Comparison of ENCODE assay signal across 21 cellular contexts in genomic region chr7:135692055-135692454, GRCh38. TPM values are rescaled to one million over a fixed set of nuclear protein-coding genes. Genes with fewer than 3 reads are reported as not detected.
"Had no signal": no experiment of that assay in that cellular context is flagged by ENCODE, and none has a peak within 500 bp of the region (broad histone marks: within the 10 kb centered on the region; RNA-seq: fewer than 3 reads in every experiment).

No MANE protein-coding gene starts in this region.

- H3K27ac ChIP-seq: left lung, transverse colon, vagina had no signal

- H3K4me1 ChIP-seq: left lung, transverse colon had no signal

- H3K9me3 Mint-ChIP-seq: activated CD4-positive, alpha-beta T cell treated with anti-CD3 and anti-CD28 coated beads, Interleukin-2, amount 10 ng/mL, durations not matched to agents 24 days and 14 days; activated naive CD8-positive, alpha-beta T cell treated with anti-CD3 and anti-CD28 coated beads for 36 hours; activated T-cell treated with anti-CD3 and anti-CD28 coated beads, Interleukin-2, amount 50 U/mL, for 72 hours; nephron progenitor cell had no signal

- ATAC-seq: activated T-cell treated with anti-CD3 and anti-CD28 coated beads, Interleukin-2, amount 50 U/mL, for 72 hours; left lung; right cardiac atrium; stimulated activated naive CD8-positive, alpha-beta T cell treated with anti-CD3 and anti-CD28 coated beads, Interleukin-15, Interleukin-2, amounts not matched to agents 100 U/mL and 50 U/mL, for 24 hours had no signal

- H3K4me3 Mint-ChIP-seq: activated CD4-positive, alpha-beta T cell treated with anti-CD3 and anti-CD28 coated beads, Interleukin-2, amount 10 ng/mL, durations not matched to agents 24 days and 14 days; activated naive CD8-positive, alpha-beta T cell treated with anti-CD3 and anti-CD28 coated beads for 36 hours; activated T-cell treated with anti-CD3 and anti-CD28 coated beads, Interleukin-2, amount 50 U/mL, for 72 hours; nephron progenitor cell had no signal

- H3K27me3 Mint-ChIP-seq: activated CD4-positive, alpha-beta T cell treated with anti-CD3 and anti-CD28 coated beads, Interleukin-2, amount 10 ng/mL, durations not matched to agents 24 days and 14 days; activated naive CD8-positive, alpha-beta T cell treated with anti-CD3 and anti-CD28 coated beads for 36 hours; progenitor cell of endocrine pancreas had no signal

- H3K4me3 ChIP-seq: left lung, transverse colon, vagina had no signal

- H3K36me3 ChIP-seq: transverse colon had no signal

- DNase-seq: activated CD4-positive, alpha-beta T cell treated with anti-CD3 and anti-CD28 coated beads, Interleukin-2, amount 10 ng/mL, durations not matched to agents 24 days and 14 days; activated CD4-positive, CD25-positive, alpha-beta regulatory T cell; activated CD8-positive, alpha-beta memory T cell treated with anti-CD3 and anti-CD28 coated beads, Interleukin-2, amount 50 U/mL, for 48 hours; activated gamma-delta T cell treated with Interleukin-2 at 50 U/mL for 16 hours; activated naive CD8-positive, alpha-beta T cell treated with anti-CD3 and anti-CD28 coated beads for 36 hours; activated T-cell treated with anti-CD3 and anti-CD28 coated beads, Interleukin-2, amount 50 U/mL, for 72 hours; amygdala; erythroblast; left lung; mesendoderm; nephron progenitor cell; occipital lobe; right cardiac atrium; small intestine; stimulated activated naive CD8-positive, alpha-beta T cell treated with anti-CD3 and anti-CD28 coated beads, Interleukin-15, Interleukin-2, amounts not matched to agents 100 U/mL and 50 U/mL, for 24 hours; T-helper 2 cell; transverse colon had no signal

- H3K27me3 ChIP-seq: left lung, transverse colon, vagina had no signal

- H3K9me3 ChIP-seq: left lung, transverse colon, vagina had no signal

- H3K27ac Mint-ChIP-seq: activated CD4-positive, alpha-beta T cell treated with anti-CD3 and anti-CD28 coated beads, Interleukin-2, amount 10 ng/mL, durations not matched to agents 24 days and 14 days; activated naive CD8-positive, alpha-beta T cell treated with anti-CD3 and anti-CD28 coated beads for 36 hours; activated T-cell treated with anti-CD3 and anti-CD28 coated beads, Interleukin-2, amount 50 U/mL, for 72 hours; nephron progenitor cell; progenitor cell of endocrine pancreas had no signal

- H3K4me1 Mint-ChIP-seq: activated CD4-positive, alpha-beta T cell treated with anti-CD3 and anti-CD28 coated beads, Interleukin-2, amount 10 ng/mL, durations not matched to agents 24 days and 14 days; activated naive CD8-positive, alpha-beta T cell treated with anti-CD3 and anti-CD28 coated beads for 36 hours had no signal

RNA-seq across cellular contexts. Expression of gene SLC13A4, which starts 35.9 kb away (rescaled TPM):
- total RNA-seq: activated CD4-positive, alpha-beta T cell treated with anti-CD3 and anti-CD28 coated beads, Interleukin-2, amount 10 ng/mL, durations not matched to agents 24 days and 14 days; activated naive CD8-positive, alpha-beta T cell treated with anti-CD3 and anti-CD28 coated beads for 36 hours; activated T-cell treated with anti-CD3 and anti-CD28 coated beads, Interleukin-2, amount 50 U/mL, for 72 hours; chondrocyte; dermis microvascular lymphatic vessel endothelial cell; left lung; vagina had no signal

RNA-seq across cellular contexts. Expression of gene FAM180A, which starts 56.6 kb away (rescaled TPM):
- total RNA-seq: activated CD4-positive, alpha-beta T cell treated with anti-CD3 and anti-CD28 coated beads, Interleukin-2, amount 10 ng/mL, durations not matched to agents 24 days and 14 days; activated naive CD8-positive, alpha-beta T cell treated with anti-CD3 and anti-CD28 coated beads for 36 hours; activated T-cell treated with anti-CD3 and anti-CD28 coated beads, Interleukin-2, amount 50 U/mL, for 72 hours; dermis microvascular lymphatic vessel endothelial cell; occipital lobe; progenitor cell of endocrine pancreas had no signal
